ENCODE assay signal across 1 cellular context in the genomic region with DNA sequence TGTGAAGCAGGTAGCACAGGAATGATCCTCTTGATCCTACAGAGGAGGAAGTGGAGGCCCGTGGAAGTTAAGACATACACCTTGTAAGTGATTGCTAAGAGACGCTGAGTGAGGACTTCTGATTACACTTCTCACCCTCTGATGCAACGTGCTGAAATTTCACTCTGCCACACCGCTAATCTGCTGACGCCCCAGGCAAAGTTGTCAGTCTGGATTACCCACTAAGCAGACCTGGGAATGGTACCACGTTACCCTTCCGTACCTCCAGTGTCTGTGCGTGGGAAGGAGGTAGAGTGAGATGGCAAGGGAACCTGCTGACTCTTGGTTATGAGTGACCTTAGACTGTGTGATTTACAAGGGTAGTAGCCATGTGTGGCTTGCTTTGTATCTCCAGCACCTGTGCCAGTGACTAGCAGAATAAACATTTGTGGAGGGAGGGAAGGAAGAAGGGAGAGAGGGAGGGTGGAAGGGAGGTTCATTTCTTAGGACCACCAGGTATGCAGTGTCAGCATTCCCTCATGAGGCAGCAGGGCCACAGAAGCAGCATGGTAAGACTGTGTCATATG.
TF ChIP-seq lines count a peak whose summit lies in the region.

No MANE protein-coding gene starts in this region.

TF ChIP-seq in K562, 482 proteins besides CTCF, POLR2A, EP300 and RAD21 (continued from another document and continues in another):
- TF ChIP-seq, protein P1, sequence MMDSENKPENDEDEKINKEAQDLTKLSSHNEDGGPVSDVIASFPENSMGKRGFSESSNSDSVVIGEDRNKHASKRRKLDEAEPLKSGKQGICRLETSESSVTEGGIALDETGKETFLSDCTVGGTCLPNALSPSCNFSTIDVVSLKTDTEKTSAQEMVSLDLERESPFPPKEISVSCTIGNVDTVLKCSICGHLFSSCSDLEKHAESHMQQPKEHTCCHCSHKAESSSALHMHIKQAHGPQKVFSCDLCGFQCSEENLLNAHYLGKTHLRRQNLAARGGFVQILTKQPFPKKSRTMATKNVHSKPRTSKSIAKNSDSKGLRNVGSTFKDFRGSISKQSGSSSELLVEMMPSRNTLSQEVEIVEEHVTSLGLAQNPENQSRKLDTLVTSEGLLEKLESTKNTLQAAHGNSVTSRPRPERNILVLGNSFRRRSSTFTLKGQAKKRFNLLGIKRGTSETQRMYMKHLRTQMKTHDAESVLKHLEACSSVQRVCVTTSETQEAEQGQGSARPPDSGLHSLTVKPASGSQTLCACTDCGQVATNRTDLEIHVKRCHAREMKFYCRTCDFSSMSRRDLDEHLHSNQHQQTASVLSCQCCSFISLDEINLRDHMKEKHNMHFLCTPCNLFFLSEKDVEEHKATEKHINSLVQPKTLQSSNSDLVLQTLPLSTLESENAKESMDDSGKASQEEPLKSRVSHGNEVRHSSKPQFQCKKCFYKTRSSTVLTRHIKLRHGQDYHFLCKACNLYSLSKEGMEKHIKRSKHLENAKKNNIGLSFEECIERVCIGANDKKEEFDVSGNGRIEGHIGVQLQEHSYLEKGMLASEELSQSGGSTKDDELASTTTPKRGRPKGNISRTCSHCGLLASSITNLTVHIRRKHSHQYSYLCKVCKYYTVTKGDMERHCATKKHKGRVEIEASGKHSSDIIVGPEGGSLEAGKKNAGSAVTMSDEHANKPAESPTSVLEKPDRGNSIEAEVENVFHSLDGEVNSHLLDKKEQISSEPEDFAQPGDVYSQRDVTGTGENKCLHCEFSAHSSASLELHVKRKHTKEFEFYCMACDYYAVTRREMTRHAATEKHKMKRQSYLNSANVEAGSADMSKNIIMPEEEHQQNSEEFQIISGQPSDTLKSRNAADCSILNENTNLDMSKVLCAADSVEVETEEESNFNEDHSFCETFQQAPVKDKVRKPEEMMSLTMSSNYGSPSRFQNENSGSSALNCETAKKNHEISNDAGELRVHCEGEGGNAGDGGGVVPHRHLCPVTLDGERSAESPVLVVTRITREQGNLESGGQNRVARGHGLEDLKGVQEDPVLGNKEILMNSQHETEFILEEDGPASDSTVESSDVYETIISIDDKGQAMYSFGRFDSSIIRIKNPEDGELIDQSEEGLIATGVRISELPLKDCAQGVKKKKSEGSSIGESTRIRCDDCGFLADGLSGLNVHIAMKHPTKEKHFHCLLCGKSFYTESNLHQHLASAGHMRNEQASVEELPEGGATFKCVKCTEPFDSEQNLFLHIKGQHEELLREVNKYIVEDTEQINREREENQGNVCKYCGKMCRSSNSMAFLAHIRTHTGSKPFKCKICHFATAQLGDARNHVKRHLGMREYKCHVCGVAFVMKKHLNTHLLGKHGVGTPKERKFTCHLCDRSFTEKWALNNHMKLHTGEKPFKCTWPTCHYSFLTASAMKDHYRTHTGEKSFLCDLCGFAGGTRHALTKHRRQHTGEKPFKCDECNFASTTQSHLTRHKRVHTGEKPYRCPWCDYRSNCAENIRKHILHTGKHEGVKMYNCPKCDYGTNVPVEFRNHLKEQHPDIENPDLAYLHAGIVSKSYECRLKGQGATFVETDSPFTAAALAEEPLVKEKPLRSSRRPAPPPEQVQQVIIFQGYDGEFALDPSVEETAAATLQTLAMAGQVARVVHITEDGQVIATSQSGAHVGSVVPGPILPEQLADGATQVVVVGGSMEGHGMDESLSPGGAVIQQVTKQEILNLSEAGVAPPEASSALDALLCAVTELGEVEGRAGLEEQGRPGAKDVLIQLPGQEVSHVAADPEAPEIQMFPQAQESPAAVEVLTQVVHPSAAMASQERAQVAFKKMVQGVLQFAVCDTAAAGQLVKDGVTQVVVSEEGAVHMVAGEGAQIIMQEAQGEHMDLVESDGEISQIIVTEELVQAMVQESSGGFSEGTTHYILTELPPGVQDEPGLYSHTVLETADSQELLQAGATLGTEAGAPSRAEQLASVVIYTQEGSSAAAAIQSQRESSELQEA (IDR thresholded peaks at IDR 0.05; ENCODE audit: low read depth) = no peak
- TF ChIP-seq SIRT6 (IDR thresholded peaks at IDR 0.05; ENCODE audit: low read depth, low read length) (no peak), SREBF2 (CRISPR knock-in tag; IDR thresholded peaks at IDR 0.05) (no peak), BHLHE40 (IDR thresholded peaks at IDR 0.05; ENCODE audit: low read length) (no peak), NBN (IDR thresholded peaks at IDR 0.05; ENCODE audit: low read depth) (no peak; the same call in 1 of the 2 replicates), NR2C2 (CRISPR knock-in tag; IDR thresholded peaks at IDR 0.05) (no peak; the same call in 1 of the 2 replicates), NR2C2 (tag; IDR thresholded peaks at IDR 0.05) (peak; percentile 76), HEY1 (CRISPR knock-in tag; IDR thresholded peaks at IDR 0.05; ENCODE audit: borderline replicate concordance) (no peak), BRD9 (IDR thresholded peaks at IDR 0.05; ENCODE audit: low read depth, partially characterized antibody) (peak; percentile 45), ZNF551 (CRISPR knock-in tag; IDR thresholded peaks at IDR 0.05) (no peak), ZNF830 (CRISPR knock-in tag; IDR thresholded peaks at IDR 0.05) (no peak), ZNF274 (IDR thresholded peaks at IDR 0.05; ENCODE audit: borderline replicate concordance, low read depth, low read length) (no peak), SRSF9 (IDR thresholded peaks at IDR 0.05; ENCODE audit: borderline replicate concordance, low read depth, low read length) (no peak), PCBP2 (IDR thresholded peaks at IDR 0.05; ENCODE audit: low read depth, low read length, poor library complexity, severe bottlenecking) (no peak), CEBPG (CRISPR knock-in tag; IDR thresholded peaks at IDR 0.05) (peak; percentile 99), CEBPG (tag; conservative IDR thresholded peaks at IDR 0.05 in 1 of 2, IDR thresholded peaks at IDR 0.05 in 1 of 2) (peak; percentile 96 to 99), CBX8 (IDR thresholded peaks at IDR 0.05; ENCODE audit: borderline replicate concordance, extremely low read depth, low read depth, low read length, poor library complexity, severe bottlenecking) (no peak), BCL6 (CRISPR knock-in tag; IDR thresholded peaks at IDR 0.05) (peak; percentile 68), FUS (optimal IDR thresholded peaks at IDR 0.05; ENCODE audit: low read depth, low read length) (no peak), LEF1 (IDR thresholded peaks at IDR 0.05) (no peak; the same call in 1 of the 2 replicates), TARDBP (IDR thresholded peaks at IDR 0.05) (no peak), NFRKB (IDR thresholded peaks at IDR 0.05; ENCODE audit: low read depth) (peak; percentile 51; the same call in 1 of the 2 replicates), ZNF253 (CRISPR knock-in tag; conservative IDR thresholded peaks at IDR 0.05) (no peak), ZNF79 (CRISPR knock-in tag; IDR thresholded peaks at IDR 0.05; ENCODE audit: low read depth) (peak; percentile 74), RNF2 (IDR thresholded peaks at IDR 0.05) (peak; percentile 44; the same call in 1 of the 2 replicates), ZNF282 (CRISPR knock-in tag; IDR thresholded peaks at IDR 0.05) (no peak), TCFL5 (CRISPR knock-in tag; conservative IDR thresholded peaks at IDR 0.05) (0 out of 2 replicates have a peak, but pooled peaks have one; percentile 33), KAT8 (IDR thresholded peaks at IDR 0.05; ENCODE audit: low read depth) (no peak), ESRRA (IDR thresholded peaks at IDR 0.05; ENCODE audit: borderline replicate concordance, low read depth) (peak; percentile 62), ZNF197 (CRISPR knock-in tag; IDR thresholded peaks at IDR 0.05; ENCODE audit: low read depth) (peak; percentile 80; the same call in 1 of the 2 replicates), ERF (CRISPR knock-in tag; IDR thresholded peaks at IDR 0.05) (no peak)
- TF ChIP-seq, protein P2, sequence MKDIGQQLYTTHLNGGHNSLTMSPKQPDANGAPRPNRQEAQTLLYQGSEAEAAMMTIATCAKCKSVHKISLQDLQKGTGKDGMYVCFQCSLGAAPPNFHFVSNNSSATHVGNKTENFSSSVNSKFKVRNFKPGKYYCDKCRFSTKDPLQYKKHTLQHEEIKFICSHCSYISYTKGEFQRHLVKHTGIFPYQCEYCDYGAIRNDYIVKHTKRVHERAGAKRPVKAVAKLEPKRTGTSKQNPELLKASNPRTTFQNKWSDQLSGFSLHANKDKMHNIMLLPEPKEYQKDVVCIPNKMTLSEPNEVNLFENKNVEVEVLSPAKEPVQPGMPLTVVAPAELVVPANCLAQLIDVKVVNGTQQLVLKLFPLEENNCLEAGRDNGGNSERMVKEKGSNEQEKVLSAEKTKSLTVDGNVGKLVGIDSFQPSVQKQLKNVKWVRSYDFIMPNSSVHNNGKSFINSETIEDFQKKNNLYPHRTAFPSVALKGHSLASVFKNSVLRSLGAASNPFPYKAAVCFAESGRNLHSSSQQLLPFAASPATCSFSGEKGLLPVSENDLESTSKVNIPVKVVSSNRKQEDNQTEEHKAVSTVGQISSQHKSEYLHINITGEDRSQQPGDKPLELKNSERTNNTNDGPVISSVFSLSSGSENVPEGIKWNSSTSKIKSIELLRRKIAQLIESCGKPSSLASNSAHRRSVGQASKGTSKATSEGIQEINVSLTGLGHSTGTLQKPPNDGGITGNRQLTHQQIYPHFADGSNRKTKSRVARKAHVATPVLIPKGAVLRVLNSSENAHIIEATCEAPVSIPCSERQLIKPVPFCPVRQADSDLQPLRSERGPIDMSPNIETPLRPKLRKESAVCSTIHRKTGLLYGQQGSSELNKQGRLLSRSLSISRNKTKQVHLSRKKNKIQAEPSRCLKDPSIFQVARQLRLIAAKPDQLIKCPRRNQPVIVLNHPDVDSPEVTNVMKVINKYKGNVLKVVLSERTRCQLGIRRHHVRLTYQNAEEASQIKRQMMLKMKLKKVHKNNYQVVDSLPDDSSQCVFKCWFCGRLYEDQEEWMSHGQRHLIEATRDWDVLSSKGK (CRISPR knock-in tag; IDR thresholded peaks at IDR 0.05) = no peak
- TF ChIP-seq, protein P3, sequence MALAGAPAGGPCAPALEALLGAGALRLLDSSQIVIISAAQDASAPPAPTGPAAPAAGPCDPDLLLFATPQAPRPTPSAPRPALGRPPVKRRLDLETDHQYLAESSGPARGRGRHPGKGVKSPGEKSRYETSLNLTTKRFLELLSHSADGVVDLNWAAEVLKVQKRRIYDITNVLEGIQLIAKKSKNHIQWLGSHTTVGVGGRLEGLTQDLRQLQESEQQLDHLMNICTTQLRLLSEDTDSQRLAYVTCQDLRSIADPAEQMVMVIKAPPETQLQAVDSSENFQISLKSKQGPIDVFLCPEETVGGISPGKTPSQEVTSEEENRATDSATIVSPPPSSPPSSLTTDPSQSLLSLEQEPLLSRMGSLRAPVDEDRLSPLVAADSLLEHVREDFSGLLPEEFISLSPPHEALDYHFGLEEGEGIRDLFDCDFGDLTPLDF (CRISPR knock-in tag; IDR thresholded peaks at IDR 0.05) = no peak
- TF ChIP-seq, protein P4, sequence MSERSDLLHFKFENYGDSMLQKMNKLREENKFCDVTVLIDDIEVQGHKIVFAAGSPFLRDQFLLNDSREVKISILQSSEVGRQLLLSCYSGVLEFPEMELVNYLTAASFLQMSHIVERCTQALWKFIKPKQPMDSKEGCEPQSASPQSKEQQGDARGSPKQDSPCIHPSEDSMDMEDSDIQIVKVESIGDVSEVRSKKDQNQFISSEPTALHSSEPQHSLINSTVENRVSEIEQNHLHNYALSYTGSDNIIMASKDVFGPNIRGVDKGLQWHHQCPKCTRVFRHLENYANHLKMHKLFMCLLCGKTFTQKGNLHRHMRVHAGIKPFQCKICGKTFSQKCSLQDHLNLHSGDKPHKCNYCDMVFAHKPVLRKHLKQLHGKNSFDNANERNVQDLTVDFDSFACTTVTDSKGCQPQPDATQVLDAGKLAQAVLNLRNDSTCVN (CRISPR knock-in tag; IDR thresholded peaks at IDR 0.05) = 0 out of 2 replicates have a peak, but pooled peaks have one; percentile 37
- TF ChIP-seq, protein P5, sequence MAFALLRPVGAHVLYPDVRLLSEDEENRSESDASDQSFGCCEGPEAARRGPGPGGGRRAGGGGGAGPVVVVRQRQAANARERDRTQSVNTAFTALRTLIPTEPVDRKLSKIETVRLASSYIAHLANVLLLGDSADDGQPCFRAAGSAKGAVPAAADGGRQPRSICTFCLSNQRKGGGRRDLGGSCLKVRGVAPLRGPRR (CRISPR knock-in tag; IDR thresholded peaks at IDR 0.05) = 0 out of 2 replicates have a peak, but pooled peaks have one; percentile 48
- TF ChIP-seq, protein P6, sequence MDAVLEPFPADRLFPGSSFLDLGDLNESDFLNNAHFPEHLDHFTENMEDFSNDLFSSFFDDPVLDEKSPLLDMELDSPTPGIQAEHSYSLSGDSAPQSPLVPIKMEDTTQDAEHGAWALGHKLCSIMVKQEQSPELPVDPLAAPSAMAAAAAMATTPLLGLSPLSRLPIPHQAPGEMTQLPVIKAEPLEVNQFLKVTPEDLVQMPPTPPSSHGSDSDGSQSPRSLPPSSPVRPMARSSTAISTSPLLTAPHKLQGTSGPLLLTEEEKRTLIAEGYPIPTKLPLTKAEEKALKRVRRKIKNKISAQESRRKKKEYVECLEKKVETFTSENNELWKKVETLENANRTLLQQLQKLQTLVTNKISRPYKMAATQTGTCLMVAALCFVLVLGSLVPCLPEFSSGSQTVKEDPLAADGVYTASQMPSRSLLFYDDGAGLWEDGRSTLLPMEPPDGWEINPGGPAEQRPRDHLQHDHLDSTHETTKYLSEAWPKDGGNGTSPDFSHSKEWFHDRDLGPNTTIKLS (IDR thresholded peaks at IDR 0.05; ENCODE audit: borderline replicate concordance, low read depth) = peak; percentile 74
- TF ChIP-seq, protein P7, sequence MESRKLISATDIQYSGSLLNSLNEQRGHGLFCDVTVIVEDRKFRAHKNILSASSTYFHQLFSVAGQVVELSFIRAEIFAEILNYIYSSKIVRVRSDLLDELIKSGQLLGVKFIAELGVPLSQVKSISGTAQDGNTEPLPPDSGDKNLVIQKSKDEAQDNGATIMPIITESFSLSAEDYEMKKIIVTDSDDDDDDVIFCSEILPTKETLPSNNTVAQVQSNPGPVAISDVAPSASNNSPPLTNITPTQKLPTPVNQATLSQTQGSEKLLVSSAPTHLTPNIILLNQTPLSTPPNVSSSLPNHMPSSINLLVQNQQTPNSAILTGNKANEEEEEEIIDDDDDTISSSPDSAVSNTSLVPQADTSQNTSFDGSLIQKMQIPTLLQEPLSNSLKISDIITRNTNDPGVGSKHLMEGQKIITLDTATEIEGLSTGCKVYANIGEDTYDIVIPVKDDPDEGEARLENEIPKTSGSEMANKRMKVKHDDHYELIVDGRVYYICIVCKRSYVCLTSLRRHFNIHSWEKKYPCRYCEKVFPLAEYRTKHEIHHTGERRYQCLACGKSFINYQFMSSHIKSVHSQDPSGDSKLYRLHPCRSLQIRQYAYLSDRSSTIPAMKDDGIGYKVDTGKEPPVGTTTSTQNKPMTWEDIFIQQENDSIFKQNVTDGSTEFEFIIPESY (CRISPR knock-in tag; IDR thresholded peaks at IDR 0.05) = peak; percentile 68
- TF ChIP-seq, protein P8, sequence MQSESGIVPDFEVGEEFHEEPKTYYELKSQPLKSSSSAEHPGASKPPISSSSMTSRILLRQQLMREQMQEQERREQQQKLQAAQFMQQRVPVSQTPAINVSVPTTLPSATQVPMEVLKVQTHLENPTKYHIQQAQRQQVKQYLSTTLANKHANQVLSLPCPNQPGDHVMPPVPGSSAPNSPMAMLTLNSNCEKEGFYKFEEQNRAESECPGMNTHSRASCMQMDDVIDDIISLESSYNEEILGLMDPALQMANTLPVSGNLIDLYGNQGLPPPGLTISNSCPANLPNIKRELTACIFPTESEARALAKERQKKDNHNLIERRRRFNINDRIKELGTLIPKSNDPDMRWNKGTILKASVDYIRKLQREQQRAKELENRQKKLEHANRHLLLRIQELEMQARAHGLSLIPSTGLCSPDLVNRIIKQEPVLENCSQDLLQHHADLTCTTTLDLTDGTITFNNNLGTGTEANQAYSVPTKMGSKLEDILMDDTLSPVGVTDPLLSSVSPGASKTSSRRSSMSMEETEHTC (IDR thresholded peaks at IDR 0.05) = no peak
